In genomic region chr11:82988936-82989627, GRCh38 we compare ENCODE assay signal across 11 cellular contexts.
DNase-seq lines count a peak whose midpoint lies in the region; FAIRE-seq and TF ChIP-seq lines count a peak whose summit lies in the region.
"Had no signal": no experiment of that assay in that cellular context is flagged by ENCODE, and none has a peak within 500 bp of the region (broad histone marks: within the 10 kb centered on the region; RNA-seq: fewer than 3 reads in every experiment).

No MANE protein-coding gene starts in this region.

- in situ Hi-C loops in KBM-7 (cut with MboI; ENCODE audit: low pct_unique_long_range_greater_than_20kb, low sequenced_read_pairs), result no loop called here

- POLR2A ChIA-PET in OCI-LY7 (lab: Charles Lee), result interaction anchor here (0.6 to 2.4 kb wide), 7 partner anchors 8 to 171 kb away, joined by 3 to 7 read pairs (median 5); no protein-coding TSS in a partner anchor

- no peaks in the 10 kb centered on the region for H3K27me3 ChIP-seq in breast epithelium

- intact Hi-C loops in OCI-LY7 (cut with micrococcal nuclease; ENCODE audit: unreplicated experiment), result no loop called here
- intact Hi-C loops in breast epithelium (cut with DNase I; ENCODE audit: low total_unique reads), result no loop called here

- H4K20me1 ChIP-seq in OCI-LY7 (ENCODE audit: insufficient read depth, low read length), result no peaks in the 10 kb centered on the region

- no peaks in the 10 kb centered on the region for H3K9me2 ChIP-seq in OCI-LY7 (ENCODE audit: insufficient read depth, low read length)

- H3K36me3 ChIP-seq in OCI-LY7 (ENCODE audit: insufficient read depth, low read length) (peaks cover 91% of the 10 kb centered on the region), breast epithelium (no peaks in the 10 kb centered on the region)

- no peak overlapping the region for H3K4me2 ChIP-seq in OCI-LY7 (ENCODE audit: low read length)

- peak; percentile 22 for DNase-seq in HuH-7 (ENCODE audit: low spot score)
- peak; percentile 45 for DNase-seq in OCI-LY7 (ENCODE audit: low spot score)
- DNase-seq in frontal cortex (ENCODE audit: low spot score in 2 of 2), result peak; percentile 24 to 41
- DNase-seq in occipital lobe (lab: John Stamatoyannopoulos, UW), result peak; percentile 65
- no peak for DNase-seq in RPMI8226
- no peak for DNase-seq in stimulated activated CD4-positive, alpha-beta T cell treated with anti-CD3 and anti-CD28 coated beads, Interleukin-12 subunit alpha, Interleukin-12 subunit beta, amount 100 ng/mL, for 4 hours
- no peak for DNase-seq in breast epithelium (ENCODE audit: low spot score in 2 of 2)
- no peak for DNase-seq in KBM-7
- DNase-seq: activated CD4-positive, alpha-beta memory T cell treated with anti-CD3 and anti-CD28 coated beads for 36 hours; activated gamma-delta T cell treated with Interleukin-2 at 50 U/mL for 16 hours; NCI-H1694 had no signal

- H3K79me2 ChIP-seq in OCI-LY7 (ENCODE audit: insufficient read depth, low read depth, low read length), result no peaks in the 10 kb centered on the region

- BruUV-seq in OCI-LY7 (replicated peaks; lab: Mats Ljungman, UMichigan), result no TSS peak

- CTCF ChIA-PET in OCI-LY7 (lab: Charles Lee; ENCODE audit: unreplicated experiment), result interaction anchor here (0.6 kb wide), 1 partner anchor 10 kb away, joined by 4 read pairs; no protein-coding TSS in a partner anchor

- no peak for TF ChIP-seq POLR2A in breast epithelium (IDR thresholded peaks at IDR 0.05)

- H3K4me1 ChIP-seq in OCI-LY7 (ENCODE audit: insufficient read depth, low read length, poor library complexity, severe bottlenecking), result peaks cover 18% of the 10 kb centered on the region
- H3K4me1 ChIP-seq in breast epithelium, result peaks cover 0 to 5% of the 10 kb centered on the region in 2 donors

- no peak overlapping the region for H3K4me3 ChIP-seq in OCI-LY7 (ENCODE audit: low read depth, low read length, poor library complexity, severe bottlenecking)
- no peak overlapping the region for H3K4me3 ChIP-seq in breast epithelium

- H3K9me3 ChIP-seq in OCI-LY7 (ENCODE audit: low read length), result no peaks in the 10 kb centered on the region
- no peaks in the 10 kb centered on the region for H3K9me3 ChIP-seq in breast epithelium

- no peak for TF ChIP-seq CTCF in OCI-LY7 (conservative IDR thresholded peaks at IDR 0.05; ENCODE audit: low read length)
- no peak for TF ChIP-seq CTCF in breast epithelium (IDR thresholded peaks at IDR 0.05)

- no peak overlapping the region for H2AFZ ChIP-seq in OCI-LY7 (ENCODE audit: low read length)

- peak; percentile 66 for FAIRE-seq in frontal cortex (lab: Jason Lieb, UNC)

- H3K27ac ChIP-seq in OCI-LY7 (ENCODE audit: low read depth, low read length, poor library complexity, severe bottlenecking) (no peak overlapping the region), breast epithelium (no peak overlapping the region)

Comparison
In these comparisons a context has a peak if more than half of its experiments do, and no peak if none do; other contexts are left out.
1. DNase-seq: peak in HuH-7 (single experiment), OCI-LY7 (single experiment), frontal cortex (2 of 2) and occipital lobe (single experiment); none in RPMI8226 (single experiment), stimulated activated CD4-positive, alpha-beta T cell treated with anti-CD3 and anti-CD28 coated beads, Interleukin-12 subunit alpha, Interleukin-12 subunit beta, amount 100 ng/mL, for 4 hours (single experiment), breast epithelium (0 of 2) and KBM-7 (single experiment).